ENCODE assay signal across 21 cellular contexts in genomic region chr2:12896283-12897014, GRCh38.
DNase-seq lines count a peak whose midpoint lies in the region; ATAC-seq, FAIRE-seq and TF ChIP-seq lines count a peak whose summit lies in the region.
"Had no signal": no experiment of that assay in that cellular context is flagged by ENCODE, and none has a peak within 500 bp of the region (broad histone marks: within the 10 kb centered on the region; RNA-seq: fewer than 3 reads in every experiment).

No MANE protein-coding gene starts in this region.

- intact Hi-C loops in kidney (cut with DNase I): no loop called here

- H3K36me3 ChIP-seq in kidney (ENCODE audit: control insufficient read depth in 1 of 2, insufficient read depth in 2 of 2, low read length in 2 of 2) (no peaks in the 10 kb centered on the region), stomach smooth muscle (ENCODE audit: control insufficient read depth in 2 of 2, insufficient read depth in 2 of 2, low read length in 2 of 2) (no peaks in the 10 kb centered on the region)
- H3K36me3 ChIP-seq: SJCRH30 had no signal

- H3K9me3 ChIP-seq in kidney (ENCODE audit: control insufficient read depth in 1 of 2, low read length in 2 of 2) (peaks cover 0 to 19% of the 10 kb centered on the region in 2 donors), stomach smooth muscle (ENCODE audit: control insufficient read depth in 2 of 2, low read length in 2 of 2) (peaks cover 3 to 14% of the 10 kb centered on the region in 2 donors)

- TF ChIP-seq CTCF in VCaP (conservative IDR thresholded peaks at IDR 0.05) (no peak), kidney (IDR thresholded peaks at IDR 0.05; ENCODE audit: borderline replicate concordance, extremely low read depth, insufficient read depth) (no peak)

- DNase-seq in activated CD4-positive, alpha-beta T cell treated with anti-CD3 and anti-CD28 coated beads, Interleukin-2, amount 10 ng/mL, durations not matched to agents 7 days and 5 days: no peak
- DNase-seq in activated CD4-positive, alpha-beta T cell treated with anti-CD3 and anti-CD28 coated beads for 1 hour: no peak
- no peak for DNase-seq in kidney
- DNase-seq in NCI-H1694 (lab: John Stamatoyannopoulos, UW): no peak
- DNase-seq in hypothalamus (lab: John Stamatoyannopoulos, UW): no peak
- DNase-seq: activated CD4-positive, CD25-positive, alpha-beta regulatory T cell; activated T-cell treated with anti-CD3 and anti-CD28 coated beads, Interleukin-2, amount 50 U/mL, for 72 hours; EL; NCI-H1048; NCI-H2081; nephron progenitor cell; SJCRH30; stimulated activated CD4-positive, alpha-beta T cell treated with anti-CD3 and anti-CD28 coated beads, Interleukin-4, amount 100 ng/mL, for 1 hour had no signal

- peak overlapping the region; percentile 48 for H3K27ac Mint-ChIP-seq in activated CD4-positive, alpha-beta T cell treated with anti-CD3 and anti-CD28 coated beads, Interleukin-2, amount 10 ng/mL, durations not matched to agents 7 days and 5 days
- H3K27ac Mint-ChIP-seq: activated T-cell treated with anti-CD3 and anti-CD28 coated beads, Interleukin-2, amount 50 U/mL, for 72 hours; B cell; dendritic cell treated with granulocyte-macrophage colony-stimulating factor and Interleukin-4, amounts not matched to agents 40 ng/mL and 50 ng/mL, for 4 days; nephron progenitor cell had no signal

- H3K9ac ChIP-seq in kidney (ENCODE audit: low read length in 2 of 2) (no peak overlapping the region), stomach smooth muscle (ENCODE audit: low read length in 2 of 2) (no peak overlapping the region)

- H3K4me3 Mint-ChIP-seq in activated CD4-positive, alpha-beta T cell treated with anti-CD3 and anti-CD28 coated beads, Interleukin-2, amount 10 ng/mL, durations not matched to agents 7 days and 5 days: no peak overlapping the region
- H3K4me3 Mint-ChIP-seq: B cell; dendritic cell treated with granulocyte-macrophage colony-stimulating factor and Interleukin-4, amounts not matched to agents 40 ng/mL and 50 ng/mL, for 4 days; nephron progenitor cell had no signal

- no peak overlapping the region for H3K4me3 ChIP-seq in kidney (ENCODE audit: low read length in 2 of 2)
- H3K4me3 ChIP-seq in stomach smooth muscle (ENCODE audit: low read length in 2 of 2): no peak overlapping the region
- H3K4me3 ChIP-seq: hepatocyte, SJCRH30, smooth muscle cell had no signal

- no peaks in the 10 kb centered on the region for H3K4me1 ChIP-seq in kidney (ENCODE audit: control insufficient read depth in 1 of 2, insufficient read depth in 1 of 2, low read depth in 1 of 2, low read length in 2 of 2)
- no peaks in the 10 kb centered on the region for H3K4me1 ChIP-seq in stomach smooth muscle (ENCODE audit: control insufficient read depth, insufficient read depth, low read length)

- H3K27me3 ChIP-seq in stomach smooth muscle (ENCODE audit: control insufficient read depth in 1 of 2, insufficient read depth in 2 of 2, low read length in 2 of 2): no peaks in the 10 kb centered on the region
- H3K27me3 ChIP-seq: hepatocyte, SJCRH30 had no signal

- peaks cover 17% of the 10 kb centered on the region for H3K4me1 Mint-ChIP-seq in activated CD4-positive, alpha-beta T cell treated with anti-CD3 and anti-CD28 coated beads, Interleukin-2, amount 10 ng/mL, durations not matched to agents 7 days and 5 days
- H3K4me1 Mint-ChIP-seq: nephron progenitor cell had no signal

- H3K36me3 Mint-ChIP-seq in activated CD4-positive, alpha-beta T cell treated with anti-CD3 and anti-CD28 coated beads, Interleukin-2, amount 10 ng/mL, durations not matched to agents 7 days and 5 days (ENCODE audit: low read depth): peaks cover 2% of the 10 kb centered on the region

- ATAC-seq in HG03439 (IDR thresholded peaks at IDR 0.05; ENCODE audit: unreplicated experiment): no peak
- ATAC-seq: activated T-cell treated with anti-CD3 and anti-CD28 coated beads, Interleukin-2, amount 50 U/mL, for 72 hours; Panc1 had no signal

- POLR2A ChIA-PET in activated CD4-positive, alpha-beta T cell treated with anti-CD3 and anti-CD28 coated beads, Interleukin-2, amount 10 ng/mL, durations not matched to agents 7 days and 5 days (lab: Charles Lee): no interaction called here

- FAIRE-seq in kidney (lab: Jason Lieb, UNC): peak; percentile 15

- H3K27ac ChIP-seq in VCaP (peak overlapping the region; percentile 59), kidney (ENCODE audit: low read depth in 2 of 2, low read length in 2 of 2) (peak overlapping the region in 1 of 2 donors; percentile 67), stomach smooth muscle (ENCODE audit: low read length) (peak overlapping the region; percentile 12)
- H3K27ac ChIP-seq: hepatocyte, SJCRH30 had no signal

- peaks cover 12% of the 10 kb centered on the region for H3K9me3 Mint-ChIP-seq in activated CD4-positive, alpha-beta T cell treated with anti-CD3 and anti-CD28 coated beads, Interleukin-2, amount 10 ng/mL, durations not matched to agents 7 days and 5 days

- peaks cover 2% of the 10 kb centered on the region for H3K27me3 Mint-ChIP-seq in activated CD4-positive, alpha-beta T cell treated with anti-CD3 and anti-CD28 coated beads, Interleukin-2, amount 10 ng/mL, durations not matched to agents 7 days and 5 days

- CTCF ChIA-PET in activated CD4-positive, alpha-beta T cell treated with anti-CD3 and anti-CD28 coated beads, Interleukin-2, amount 10 ng/mL, durations not matched to agents 7 days and 5 days (lab: Charles Lee): no interaction called here
